8 cellular contexts compared by ENCODE assay signal in the genomic region with DNA sequence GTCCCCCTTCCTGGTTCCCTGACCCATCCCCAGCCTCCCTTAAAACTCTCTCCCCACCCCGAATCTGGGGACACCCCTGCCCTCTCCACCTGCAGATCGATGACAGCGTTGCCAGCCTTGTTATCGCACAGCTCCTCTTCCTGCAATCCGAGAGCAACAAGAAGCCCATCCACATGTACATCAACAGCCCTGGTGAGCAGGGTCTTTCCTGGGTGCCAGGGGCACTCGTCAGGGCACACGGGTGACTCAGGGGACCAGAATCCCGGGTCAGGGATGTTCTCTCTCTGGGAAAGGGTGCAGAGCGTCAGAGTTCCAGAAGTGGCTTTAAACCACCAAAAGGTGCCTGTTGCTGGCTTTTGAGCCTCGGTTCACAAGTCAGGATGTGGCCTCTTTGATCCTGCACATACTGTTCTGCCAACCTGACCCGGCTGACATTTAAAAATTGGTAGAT. TPM values are rescaled to one million over a fixed set of nuclear protein-coding genes. Genes with fewer than 3 reads are reported as not detected.
DNase-seq lines count a peak whose midpoint lies in the region; ATAC-seq and TF ChIP-seq lines count a peak whose summit lies in the region.

No MANE protein-coding gene starts in this region.

- peak overlapping the region; percentile 74 for H3K9ac ChIP-seq in SK-N-SH

- H3K27me3 Mint-ChIP-seq in activated T-helper 17 cell treated with anti-CD3 and anti-CD28 coated beads, Interleukin-2, amount 50 U/mL, for 72 hours = no peaks in the 10 kb centered on the region

- no peak; the same call in 2 of the 3 replicates for ATAC-seq in SK-N-SH treated with all-trans-retinoic acid at 6 μM for 48 hours
- ATAC-seq in activated T-helper 17 cell treated with anti-CD3 and anti-CD28 coated beads, Interleukin-2, amount 50 U/mL, for 72 hours (replicated peaks) = peak; percentile 5
- ATAC-seq in stimulated activated effector memory CD8-positive, alpha-beta T cell treated with anti-CD3 and anti-CD28 coated beads, Interleukin-12 subunit alpha, Interleukin-12 subunit beta, amount 100 ng/mL, for 72 hours = no peak
- no peak for ATAC-seq in HG03025 (IDR thresholded peaks at IDR 0.05; ENCODE audit: low FRiP score, unreplicated experiment)
- ATAC-seq in GM21737 (IDR thresholded peaks at IDR 0.05; ENCODE audit: unreplicated experiment) = no peak

- no peak for TF ChIP-seq EP300 in SK-N-SH (IDR thresholded peaks at IDR 0.05; ENCODE audit: borderline replicate concordance in 1 of 2, low read depth in 1 of 2, low read length in 1 of 2)

- POLR2A ChIA-PET in SK-N-SH (lab: Yijun Ruan, JAX) = interaction anchor here (1.4 kb wide), 1 partner anchor 10 kb away, joined by 5 read pairs; the partner anchor contains the start of gene ALKBH7

- DNase-seq in SK-N-SH (no peak), GM03348 (ENCODE audit: low spot score) (no peak)
- DNase-seq in stimulated activated effector memory CD8-positive, alpha-beta T cell treated with anti-CD3 and anti-CD28 coated beads, Interleukin-12 subunit alpha, Interleukin-12 subunit beta, amount 100 ng/mL, for 72 hours (ENCODE audit: low spot score in 2 of 2) = peak in 1 of 2 donors; percentile 61

- H3K27ac Mint-ChIP-seq in activated T-helper 17 cell treated with anti-CD3 and anti-CD28 coated beads, Interleukin-2, amount 50 U/mL, for 72 hours = peak overlapping the region; percentile 88
- H3K27ac Mint-ChIP-seq in stimulated activated effector memory CD8-positive, alpha-beta T cell treated with anti-CD3 and anti-CD28 coated beads, Interleukin-12 subunit alpha, Interleukin-12 subunit beta, amount 100 ng/mL, for 72 hours = peak overlapping the region; percentile 98

- H3K79me2 ChIP-seq in SK-N-SH (ENCODE audit: insufficient read depth) = peaks cover 26% of the 10 kb centered on the region

- H3K9me3 Mint-ChIP-seq in activated T-helper 17 cell treated with anti-CD3 and anti-CD28 coated beads, Interleukin-2, amount 50 U/mL, for 72 hours = no peaks in the 10 kb centered on the region
- H3K9me3 Mint-ChIP-seq in stimulated activated effector memory CD8-positive, alpha-beta T cell treated with anti-CD3 and anti-CD28 coated beads, Interleukin-12 subunit alpha, Interleukin-12 subunit beta, amount 100 ng/mL, for 72 hours = no peaks in the 10 kb centered on the region

- WGBS in SK-N-SH (ENCODE audit: low lambda C conversion rate) = 33% methylated on average over 10 of the region's 11 CpGs

- no peak for TF ChIP-seq RAD21 in SK-N-SH (IDR thresholded peaks at IDR 0.05; ENCODE audit: low read length)

- no peaks in the 10 kb centered on the region for H3F3A ChIP-seq in SK-N-SH (replicated peaks; ENCODE audit: insufficient read depth)

- peak overlapping the region; percentile 87 for H3K4me3 Mint-ChIP-seq in activated T-helper 17 cell treated with anti-CD3 and anti-CD28 coated beads, Interleukin-2, amount 50 U/mL, for 72 hours
- H3K4me3 Mint-ChIP-seq in stimulated activated effector memory CD8-positive, alpha-beta T cell treated with anti-CD3 and anti-CD28 coated beads, Interleukin-12 subunit alpha, Interleukin-12 subunit beta, amount 100 ng/mL, for 72 hours = peak overlapping the region; percentile 99

- CTCF ChIA-PET in SK-N-SH (lab: Yijun Ruan, JAX) = no interaction called here

- peaks cover 6% of the 10 kb centered on the region for H3K4me1 Mint-ChIP-seq in activated T-helper 17 cell treated with anti-CD3 and anti-CD28 coated beads, Interleukin-2, amount 50 U/mL, for 72 hours
- H3K4me1 Mint-ChIP-seq in stimulated activated effector memory CD8-positive, alpha-beta T cell treated with anti-CD3 and anti-CD28 coated beads, Interleukin-12 subunit alpha, Interleukin-12 subunit beta, amount 100 ng/mL, for 72 hours = peaks cover 21% of the 10 kb centered on the region

- no peaks in the 10 kb centered on the region for H3K9me2 ChIP-seq in SK-N-SH

- H3K36me3 ChIP-seq in SK-N-SH (replicated peaks in 1 of 2; ENCODE audit: control insufficient read depth in 1 of 2, insufficient read depth in 2 of 2, low read length in 1 of 2) = peaks cover 6 to 21% of the 10 kb centered on the region in 2 experiments

- no peaks in the 10 kb centered on the region for H3K9me3 ChIP-seq in SK-N-SH

- no peak for TF ChIP-seq CTCF in SK-N-SH (IDR thresholded peaks at IDR 0.05)

- peak overlapping the region; percentile 98 for H3K4me2 ChIP-seq in SK-N-SH

- peaks cover 56% of the 10 kb centered on the region for H3K36me3 Mint-ChIP-seq in activated T-helper 17 cell treated with anti-CD3 and anti-CD28 coated beads, Interleukin-2, amount 50 U/mL, for 72 hours (ENCODE audit: low read depth)
- peaks cover 63% of the 10 kb centered on the region for H3K36me3 Mint-ChIP-seq in stimulated activated effector memory CD8-positive, alpha-beta T cell treated with anti-CD3 and anti-CD28 coated beads, Interleukin-12 subunit alpha, Interleukin-12 subunit beta, amount 100 ng/mL, for 72 hours

- peaks cover 4 to 8% of the 10 kb centered on the region in 2 experiments; a peak in 1 of 4 replicates for H3K4me1 ChIP-seq in SK-N-SH (ENCODE audit: control insufficient read depth in 1 of 2, insufficient read depth in 2 of 2, low read depth in 1 of 2, low read length in 1 of 2)

- H3K27me3 ChIP-seq in SK-N-SH (ENCODE audit: insufficient read depth) = no peaks in the 10 kb centered on the region

- H3K4me3 ChIP-seq in SK-N-SH (ENCODE audit: low read depth in 2 of 2, low read length in 1 of 2) (peak overlapping the region; percentile 60 to 78), iPS-11a (ENCODE audit: low read depth, low read length) (peak overlapping the region; percentile 62)

- no peaks in the 10 kb centered on the region for H4K20me1 ChIP-seq in SK-N-SH (ENCODE audit: insufficient read depth)

- peak overlapping the region; percentile 18; the same call in 1 of the 2 replicates for H2AFZ ChIP-seq in SK-N-SH (ENCODE audit: low read depth)

- H3K27ac ChIP-seq in SK-N-SH (ENCODE audit: low read depth in 2 of 2, low read length in 1 of 2) = peak overlapping the region in 1 of 2 experiments; percentile 15; a peak in 1 of 4 replicates

TF ChIP-seq in SK-N-SH, 30 proteins besides CTCF, POLR2A, EP300 and RAD21:
- TF ChIP-seq FOXJ3 (CRISPR knock-in tag; IDR thresholded peaks at IDR 0.05) = no peak
- TF ChIP-seq JUND (IDR thresholded peaks at IDR 0.05) = no peak
- 0 out of 2 replicates have a peak, but pooled peaks have one; percentile 26 for TF ChIP-seq MXI1 (IDR thresholded peaks at IDR 0.05; ENCODE audit: low read depth, low read length)
TF ChIP-seq in SK-N-SH: peak in this region for 1.

TF ChIP-seq in SK-N-SH treated with all-trans-retinoic acid at 6 μM for 48 hours, 23 proteins besides CTCF, POLR2A, EP300 and RAD21:
- no peak for TF ChIP-seq TSHZ2 (CRISPR knock-in tag; IDR thresholded peaks at IDR 0.05)
- TF ChIP-seq TCF4 (CRISPR knock-in tag; IDR thresholded peaks at IDR 0.05; ENCODE audit: borderline replicate concordance) = no peak
- no peak for TF ChIP-seq ZNF565 (CRISPR knock-in tag; conservative IDR thresholded peaks at IDR 0.05; ENCODE audit: low read depth)
- no peak for TF ChIP-seq ZNF8 (CRISPR knock-in tag; IDR thresholded peaks at IDR 0.05)
- no peak for TF ChIP-seq SNAI2 (CRISPR knock-in tag; IDR thresholded peaks at IDR 0.05)
- no peak for TF ChIP-seq BACH2 (CRISPR knock-in tag; IDR thresholded peaks at IDR 0.05; ENCODE audit: borderline replicate concordance)
TF ChIP-seq in SK-N-SH treated with all-trans-retinoic acid at 6 μM for 48 hours: peak in this region for 0.

RNA-seq across cellular contexts. Expression of gene CLPP, which starts 1.0 kb away (rescaled TPM):
- 89.7 and 136 TPM in 2 replicates for polyA plus RNA-seq in SK-N-SH (2012; rRNA removed)
- polyA plus RNA-seq in SK-N-SH (2012; cell fraction: cytosol; rRNA removed) = 51.3 and 80.7 TPM in 2 replicates
- polyA plus RNA-seq in SK-N-SH (2012; cell fraction: nucleus; rRNA removed) = 60.4 and 103 TPM in 2 replicates
- total RNA-seq in activated T-helper 17 cell treated with anti-CD3 and anti-CD28 coated beads, Interleukin-2, amount 50 U/mL, for 72 hours = 100 to 1,000 TPM; 153 to 217 TPM

RNA-seq across cellular contexts. Expression of gene ALKBH7, which starts 10.2 kb away (rescaled TPM):
- 37.2 and 46.0 TPM in 2 replicates for polyA plus RNA-seq in SK-N-SH (2012; rRNA removed)
- polyA plus RNA-seq in SK-N-SH (2012; cell fraction: cytosol; rRNA removed) = 21.9 and 32.6 TPM in 2 replicates
- 34.3 and 47.4 TPM in 2 replicates for polyA plus RNA-seq in SK-N-SH (2012; cell fraction: nucleus; rRNA removed)
- total RNA-seq in activated T-helper 17 cell treated with anti-CD3 and anti-CD28 coated beads, Interleukin-2, amount 50 U/mL, for 72 hours = 10 to 100 TPM; 41.1 to 69.7 TPM

RNA-seq across cellular contexts. Expression of gene PSPN, which starts 13.4 kb away (rescaled TPM):
- 0.41 and 0.59 TPM in 2 replicates for polyA plus RNA-seq in SK-N-SH (2012; rRNA removed)
- polyA plus RNA-seq in SK-N-SH (2012; cell fraction: cytosol; rRNA removed) = 0.32 and 0.38 TPM in 2 replicates
- polyA plus RNA-seq in SK-N-SH (2012; cell fraction: nucleus; rRNA removed) = 0.74 and 0.88 TPM in 2 replicates
- total RNA-seq in activated T-helper 17 cell treated with anti-CD3 and anti-CD28 coated beads, Interleukin-2, amount 50 U/mL, for 72 hours = 1 to 10 TPM; 1.9 to 2.8 TPM

RNA-seq across cellular contexts. Expression of gene ACER1, which starts 29.0 kb away (rescaled TPM):
- polyA plus RNA-seq in SK-N-SH (2012; rRNA removed) = not detected in 2 replicates
- not detected in 2 replicates for polyA plus RNA-seq in SK-N-SH (2012; cell fraction: cytosol; rRNA removed)
- polyA plus RNA-seq in SK-N-SH (2012; cell fraction: nucleus; rRNA removed) = 0.12 TPM in 1 of 2 replicates, not detected in the other
- not detected for total RNA-seq in activated T-helper 17 cell treated with anti-CD3 and anti-CD28 coated beads, Interleukin-2, amount 50 U/mL, for 72 hours

RNA-seq across cellular contexts. Expression of gene GTF2F1, which starts 30.6 kb away (rescaled TPM):
- 80.1 and 104 TPM in 2 replicates for polyA plus RNA-seq in SK-N-SH (2012; rRNA removed)
- 86.3 and 98.8 TPM in 2 replicates for polyA plus RNA-seq in SK-N-SH (2012; cell fraction: cytosol; rRNA removed)
- polyA plus RNA-seq in SK-N-SH (2012; cell fraction: nucleus; rRNA removed) = 107 and 113 TPM in 2 replicates
- 10 to 100 TPM; 53.8 to 56.1 TPM for total RNA-seq in activated T-helper 17 cell treated with anti-CD3 and anti-CD28 coated beads, Interleukin-2, amount 50 U/mL, for 72 hours
